ENCODE assay signal across 19 cellular contexts in the genomic region with DNA sequence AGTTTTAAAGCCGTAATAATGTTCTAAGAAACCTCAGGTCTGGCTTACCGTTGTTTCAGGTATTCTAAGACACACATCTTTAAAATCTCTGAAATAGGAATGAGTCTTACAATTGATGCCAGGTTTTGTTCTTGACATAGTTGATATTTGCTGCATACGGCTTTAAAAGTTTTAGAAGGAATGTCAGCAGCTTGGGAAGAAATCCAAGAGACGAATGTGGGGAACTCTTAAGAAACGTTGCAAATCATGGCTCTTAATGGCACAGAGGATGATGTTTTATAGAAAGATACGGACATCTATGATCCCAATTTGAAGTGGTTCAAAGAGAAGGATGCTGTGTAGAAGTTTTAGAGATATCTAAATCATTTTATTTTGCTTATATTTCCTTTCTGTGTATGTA.
"Had no signal": no experiment of that assay in that cellular context is flagged by ENCODE, and none has a peak within 500 bp of the region (broad histone marks: within the 10 kb centered on the region; RNA-seq: fewer than 3 reads in every experiment).

No MANE protein-coding gene starts in this region.

- H3K27me3 ChIP-seq: gastroesophageal sphincter, neural progenitor cell, ovary had no signal

- H3K36me3 ChIP-seq: gastroesophageal sphincter, left ventricle myocardium inferior, lower lobe of right lung, neural progenitor cell, ovary had no signal

- H3K9me3 ChIP-seq: gastroesophageal sphincter, left ventricle myocardium inferior, lower lobe of right lung, ovary had no signal

- H3K4me3 ChIP-seq: coronary artery, gastroesophageal sphincter, left ventricle myocardium inferior, lower lobe of right lung, neural progenitor cell, ovary, smooth muscle cell had no signal

- DNase-seq: effector CD4-positive, alpha-beta T cell; endodermal cell; erythroblast; kidney; left cardiac atrium; left ventricle myocardium inferior; lower lobe of right lung; midbrain; nucleus accumbens; ovary; right cardiac atrium; stimulated activated CD4-positive, alpha-beta T cell treated with anti-CD3 and anti-CD28 coated beads, Interleukin-2, amount 100 ng/mL, for 48 hours; stimulated activated naive CD4-positive, alpha-beta T cell treated with Interleukin-2 at 50 U/mL for 16 hours; trophoblast cell had no signal

- H3K4me2 ChIP-seq: neural progenitor cell, smooth muscle cell had no signal

- H3K27ac ChIP-seq: coronary artery, gastroesophageal sphincter, left ventricle myocardium inferior, lower lobe of right lung, neural progenitor cell, ovary had no signal

- H2AFZ ChIP-seq: neural progenitor cell had no signal

- ATAC-seq: gastroesophageal sphincter; lower lobe of right lung; natural killer cell treated with Interleukin-12 subunit alpha and Interleukin-12 subunit beta and Interleukin-15 and Interleukin-18, amount 100 ng/mL, for 72 hours had no signal

- H3K4me1 ChIP-seq: gastroesophageal sphincter, neural progenitor cell had no signal

- H3K9ac ChIP-seq: neural progenitor cell had no signal
